ENCODE assay signal across 24 cellular contexts in the genomic region with DNA sequence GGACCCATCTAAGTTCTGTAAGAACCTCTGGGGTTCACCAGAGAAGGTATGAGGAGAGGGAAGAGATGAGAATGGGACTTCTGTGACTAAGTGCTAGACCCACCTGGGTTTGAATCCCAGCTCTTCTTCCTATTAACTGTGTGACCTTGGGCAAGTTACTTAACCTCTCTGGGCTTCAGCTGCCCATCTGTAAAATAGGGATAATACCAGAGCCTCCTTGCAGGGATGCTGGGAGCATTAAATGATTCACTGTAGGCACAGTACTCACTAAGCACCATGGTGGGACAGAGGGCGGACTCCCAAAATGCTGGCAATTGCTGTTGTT. TPM values are rescaled to one million over a fixed set of nuclear protein-coding genes. Genes with fewer than 3 reads are reported as not detected.
A peak's percentile ranks its signal among the peaks of the same experiment; 100 is the strongest.
DNase-seq lines count a peak whose midpoint lies in the region; ATAC-seq and TF ChIP-seq lines count a peak whose summit lies in the region.
"Had no signal": no experiment of that assay in that cellular context is flagged by ENCODE, and none has a peak within 500 bp of the region (broad histone marks: within the 10 kb centered on the region; RNA-seq: fewer than 3 reads in every experiment).

No MANE protein-coding gene starts in this region.

- no peak for ATAC-seq in activated CD4-positive, alpha-beta T cell treated with anti-CD3 and anti-CD28 coated beads for 36 hours
- peak; percentile 7 for ATAC-seq in GM21360 (IDR thresholded peaks at IDR 0.05; ENCODE audit: unreplicated experiment)
- ATAC-seq in activated B cell treated with CpG ODN at 0.5 μM for 24 hours (ENCODE audit: low read depth): no peak
- ATAC-seq in naive thymus-derived CD8-positive, alpha-beta T cell: no peak
- ATAC-seq in HG02588 (IDR thresholded peaks at IDR 0.05; ENCODE audit: unreplicated experiment): no peak
- no peak for ATAC-seq in HG02840 (IDR thresholded peaks at IDR 0.05; ENCODE audit: low FRiP score, unreplicated experiment)
- ATAC-seq in upper lobe of right lung: no peak

- H3K36me3 ChIP-seq in upper lobe of right lung: no peaks in the 10 kb centered on the region
- H3K36me3 ChIP-seq: brain microvascular endothelial cell, left ventricle myocardium inferior, SJCRH30 had no signal

- no peak overlapping the region for H3K27ac ChIP-seq in upper lobe of right lung
- H3K27ac ChIP-seq: 22Rv1, brain microvascular endothelial cell, left ventricle myocardium inferior, SJCRH30 had no signal

- H3K9me3 Mint-ChIP-seq in activated CD4-positive, alpha-beta T cell treated with anti-CD3 and anti-CD28 coated beads for 36 hours (ENCODE audit: low read depth): peaks cover 4% of the 10 kb centered on the region
- peaks cover 3% of the 10 kb centered on the region for H3K9me3 Mint-ChIP-seq in activated B cell treated with CpG ODN at 0.5 μM for 24 hours
- peaks cover 0 to 16% (median 2%) of the 10 kb centered on the region in 9 donors for H3K9me3 Mint-ChIP-seq in naive thymus-derived CD8-positive, alpha-beta T cell

- no peak for DNase-seq in activated CD4-positive, alpha-beta T cell treated with anti-CD3 and anti-CD28 coated beads for 36 hours
- DNase-seq in activated CD4-positive, alpha-beta T cell treated with anti-CD3 and anti-CD28 coated beads, Interleukin-2, amount 50 U/mL, for 1 hour: no peak
- no peak for DNase-seq in activated B cell treated with CpG ODN at 0.5 μM for 24 hours
- no peak for DNase-seq in naive thymus-derived CD8-positive, alpha-beta T cell
- DNase-seq in upper lobe of right lung: no peak
- DNase-seq: activated CD4-positive, alpha-beta T cell treated with anti-CD3 and anti-CD28 coated beads, Interleukin-2, amount 10 ng/mL, durations not matched to agents 7 days and 5 days; activated naive CD4-positive, alpha-beta T cell; amniotic stem cell; brain microvascular endothelial cell; HCEC 1CT; head of caudate nucleus; IMR-90; left ventricle myocardium inferior; mesendoderm; NCI-H446 treated with DMSO at 0.1 percent for 48 hours; NCI-H82; occipital lobe; stimulated activated naive CD4-positive, alpha-beta T cell treated with Interleukin-2 at 50 U/mL for 16 hours had no signal

- no peaks in the 10 kb centered on the region for H3K36me3 Mint-ChIP-seq in activated CD4-positive, alpha-beta T cell treated with anti-CD3 and anti-CD28 coated beads for 36 hours (ENCODE audit: low read depth)
- H3K36me3 Mint-ChIP-seq in activated B cell treated with CpG ODN at 0.5 μM for 24 hours (ENCODE audit: low read depth): peaks cover 4% of the 10 kb centered on the region
- H3K36me3 Mint-ChIP-seq in naive thymus-derived CD8-positive, alpha-beta T cell: peaks cover 0 to 6% (median 0%) of the 10 kb centered on the region in 3 donors

- H3K4me1 Mint-ChIP-seq in activated CD4-positive, alpha-beta T cell treated with anti-CD3 and anti-CD28 coated beads for 36 hours: peaks cover 24% of the 10 kb centered on the region
- peaks cover 69% of the 10 kb centered on the region for H3K4me1 Mint-ChIP-seq in activated B cell treated with CpG ODN at 0.5 μM for 24 hours
- peaks cover 15 to 37% (median 25%) of the 10 kb centered on the region in 4 donors for H3K4me1 Mint-ChIP-seq in naive thymus-derived CD8-positive, alpha-beta T cell

- H3K4me1 ChIP-seq in upper lobe of right lung: no peaks in the 10 kb centered on the region
- H3K4me1 ChIP-seq: left ventricle myocardium inferior had no signal

- intact Hi-C loops in activated CD4-positive, alpha-beta T cell treated with anti-CD3 and anti-CD28 coated beads for 36 hours (cut with DNase I, micrococcal nuclease): no loop called here
- intact Hi-C loops in activated B cell treated with CpG ODN at 0.5 μM for 24 hours (cut with micrococcal nuclease) (loop anchor here (1.0 to 2.0 kb wide), 10 partner anchors 10 to 202 kb away; a partner anchor contains a TSS), upper lobe of right lung (cut with DNase I) (no loop called here)

- TF ChIP-seq CTCF in activated B cell treated with CpG ODN at 0.5 μM for 24 hours (IDR thresholded peaks at IDR 0.05) (no peak), upper lobe of right lung (IDR thresholded peaks at IDR 0.05) (no peak)

- H3K4me3 Mint-ChIP-seq in activated CD4-positive, alpha-beta T cell treated with anti-CD3 and anti-CD28 coated beads for 36 hours: no peak overlapping the region
- peak overlapping the region; percentile 58 for H3K4me3 Mint-ChIP-seq in activated B cell treated with CpG ODN at 0.5 μM for 24 hours
- peak overlapping the region in 5 of 10 donors; percentile 17 to 50 (median 45) for H3K4me3 Mint-ChIP-seq in naive thymus-derived CD8-positive, alpha-beta T cell
- H3K4me3 Mint-ChIP-seq: activated CD4-positive, alpha-beta T cell treated with anti-CD3 and anti-CD28 coated beads, Interleukin-2, amount 10 ng/mL, durations not matched to agents 7 days and 5 days had no signal

- CTCF ChIA-PET in activated CD4-positive, alpha-beta T cell treated with anti-CD3 and anti-CD28 coated beads for 36 hours (lab: Charles Lee): interaction anchor here (0.6 to 1.8 kb wide), 4 partner anchors 37 to 202 kb away, joined by 3 to 6 read pairs (median 4); no protein-coding TSS in a partner anchor
- CTCF ChIA-PET in activated B cell treated with CpG ODN at 0.5 μM for 24 hours (lab: Charles Lee): interaction anchor here (2.8 kb wide), 1 partner anchor 202 kb away, joined by 13 read pairs; no protein-coding TSS in a partner anchor

- no peak overlapping the region for H3K4me3 ChIP-seq in upper lobe of right lung
- H3K4me3 ChIP-seq: left ventricle myocardium inferior, SJCRH30, testis had no signal

- H3K27me3 Mint-ChIP-seq in activated CD4-positive, alpha-beta T cell treated with anti-CD3 and anti-CD28 coated beads for 36 hours: no peaks in the 10 kb centered on the region
- no peaks in the 10 kb centered on the region for H3K27me3 Mint-ChIP-seq in activated B cell treated with CpG ODN at 0.5 μM for 24 hours
- no peaks in the 10 kb centered on the region for H3K27me3 Mint-ChIP-seq in naive thymus-derived CD8-positive, alpha-beta T cell

- no peaks in the 10 kb centered on the region for H3K27me3 ChIP-seq in upper lobe of right lung
- H3K27me3 ChIP-seq: brain microvascular endothelial cell, SJCRH30, testis had no signal

- POLR2A ChIA-PET in activated CD4-positive, alpha-beta T cell treated with anti-CD3 and anti-CD28 coated beads for 36 hours (lab: Charles Lee): no interaction called here
- POLR2A ChIA-PET in activated B cell treated with CpG ODN at 0.5 μM for 24 hours (lab: Charles Lee): interaction anchor here (0.5 to 2.5 kb wide), 18 partner anchors 8 to 225 kb away, joined by 3 to 12 read pairs (median 4); a partner anchor contains a TSS
- POLR2A ChIA-PET in naive thymus-derived CD8-positive, alpha-beta T cell (lab: Charles Lee): interaction anchor here (1.4 to 1.5 kb wide), 2 partner anchors 161 to 201 kb away, joined by 3 to 5 read pairs; no protein-coding TSS in a partner anchor

- peak overlapping the region; percentile 40 for H3K27ac Mint-ChIP-seq in activated CD4-positive, alpha-beta T cell treated with anti-CD3 and anti-CD28 coated beads for 36 hours
- peak overlapping the region; percentile 95 for H3K27ac Mint-ChIP-seq in activated B cell treated with CpG ODN at 0.5 μM for 24 hours
- peak overlapping the region in 9 of 10 donors; percentile 35 to 90 (median 77) for H3K27ac Mint-ChIP-seq in naive thymus-derived CD8-positive, alpha-beta T cell

- no peaks in the 10 kb centered on the region for H3K9me3 ChIP-seq in upper lobe of right lung
- H3K9me3 ChIP-seq: SJCRH30, testis had no signal

RNA-seq across cellular contexts. Expression of a gene that starts 53.6 kb away (rescaled TPM):
- total RNA-seq in activated CD4-positive, alpha-beta T cell treated with anti-CD3 and anti-CD28 coated beads for 36 hours: 1 to 10 TPM; 1.9 to 2.0 TPM
- total RNA-seq in activated B cell treated with CpG ODN at 0.5 μM for 24 hours (12.4 and 14.5 TPM in 2 replicates), upper lobe of right lung (3.1 TPM)
- 1 to 10 TPM; 3.3 to 4.2 TPM for total RNA-seq in naive thymus-derived CD8-positive, alpha-beta T cell
- polyA plus RNA-seq in naive thymus-derived CD8-positive, alpha-beta T cell: under 1 TPM; 0.17 to 0.56 (median 0.43) TPM

Comparison
In these comparisons a context has a peak if more than half of its experiments do, and no peak if none do; other contexts are left out.
1. H3K27ac Mint-ChIP-seq: peak in every context shown above with its lines; median percentile 95 in activated B cell treated with CpG ODN at 0.5 μM for 24 hours; 77 in naive thymus-derived CD8-positive, alpha-beta T cell; 40 in activated CD4-positive, alpha-beta T cell treated with anti-CD3 and anti-CD28 coated beads for 36 hours.